ENCODE assay signal across 12 cellular contexts in genomic region chr7:34596887-34597286, GRCh38.
DNase-seq lines count a peak whose midpoint lies in the region; ATAC-seq, FAIRE-seq and TF ChIP-seq lines count a peak whose summit lies in the region.
"Had no signal": no experiment of that assay in that cellular context is flagged by ENCODE, and none has a peak within 500 bp of the region (broad histone marks: within the 10 kb centered on the region; RNA-seq: fewer than 3 reads in every experiment).

No MANE protein-coding gene starts in this region.

- intact Hi-C loops in kidney (cut with DNase I) = no loop called here
- intact Hi-C loops in CD4-positive, alpha-beta T cell (cut with DNase I, micrococcal nuclease) = no loop called here

- no peaks in the 10 kb centered on the region for H3K36me3 ChIP-seq in kidney (ENCODE audit: control insufficient read depth in 1 of 2, insufficient read depth in 2 of 2, low read length in 2 of 2)

- FAIRE-seq in kidney (lab: Jason Lieb, UNC) = no peak

- no peaks in the 10 kb centered on the region for H3K27me3 ChIP-seq in CD4-positive, alpha-beta T cell (ENCODE audit: control insufficient read depth, insufficient read depth, low read length)

- H3K4me3 ChIP-seq in foreskin fibroblast (ENCODE audit: low read depth in 1 of 2, low read length in 2 of 2) (no peak overlapping the region), kidney (ENCODE audit: low read length in 2 of 2) (no peak overlapping the region)

- no peak for ATAC-seq in HG02588 (IDR thresholded peaks at IDR 0.05; ENCODE audit: unreplicated experiment)
- ATAC-seq in CD4-positive, alpha-beta T cell (ENCODE audit: poor library complexity) = no peak
- ATAC-seq: stimulated activated memory B cell treated with anti-CD40 and anti-IgM and Interleukin-4, amounts not matched to agents 10 μg/mL and 1 μg/mL and 100 μg/mL, for 72 hours had no signal

- POLR2A ChIA-PET in CD4-positive, alpha-beta T cell (lab: Charles Lee) = no interaction called here

- H3K27me3 Mint-ChIP-seq in CD4-positive, alpha-beta T cell = no peaks in the 10 kb centered on the region
- H3K27me3 Mint-ChIP-seq: stimulated activated memory B cell treated with anti-CD40 and anti-IgM and Interleukin-4, amounts not matched to agents 10 μg/mL and 1 μg/mL and 100 μg/mL, for 72 hours had no signal

- no peak overlapping the region for H3K9ac ChIP-seq in kidney (ENCODE audit: low read length in 2 of 2)
- H3K9ac ChIP-seq: parathyroid adenoma had no signal

- no peak for DNase-seq in GM13977 (ENCODE audit: low spot score)
- DNase-seq in OCI-M1 (lab: John Stamatoyannopoulos, UW) = peak; percentile 28
- no peak for DNase-seq in foreskin fibroblast
- DNase-seq in kidney = no peak
- no peak for DNase-seq in CD4-positive, alpha-beta T cell
- DNase-seq in NCI-H2196 treated with DMSO at 0.1 percent for 48 hours (lab: John Stamatoyannopoulos, UW; ENCODE audit: unreplicated experiment) = no peak
- DNase-seq: foreskin melanocyte had no signal

- no peaks in the 10 kb centered on the region for H3K4me1 Mint-ChIP-seq in CD4-positive, alpha-beta T cell (ENCODE audit: low read depth)
- H3K4me1 Mint-ChIP-seq: stimulated activated memory B cell treated with anti-CD40 and anti-IgM and Interleukin-4, amounts not matched to agents 10 μg/mL and 1 μg/mL and 100 μg/mL, for 72 hours had no signal

- H3K27ac ChIP-seq in C4-2B (no peak overlapping the region), kidney (ENCODE audit: low read depth in 2 of 2, low read length in 2 of 2) (no peak overlapping the region)
- H3K27ac ChIP-seq in CD4-positive, alpha-beta T cell (ENCODE audit: low read depth, low read length) = no peak overlapping the region
- H3K27ac ChIP-seq: parathyroid adenoma had no signal

- no peak overlapping the region for H3K4me3 Mint-ChIP-seq in CD4-positive, alpha-beta T cell
- H3K4me3 Mint-ChIP-seq: activated T-helper 1 cell treated with anti-CD3 and anti-CD28 coated beads, Interleukin-12 subunit alpha, Interleukin-12 subunit beta, Interleukin-2, Interleukin-4 antibody, amounts not matched to agents 30 ng/mL and 10 ng/mL and 1 ng/mL, durations not matched to agents 14 hours and 24 hours and 36 hours; stimulated activated memory B cell treated with anti-CD40 and anti-IgM and Interleukin-4, amounts not matched to agents 10 μg/mL and 1 μg/mL and 100 μg/mL, for 72 hours had no signal

- TF ChIP-seq CTCF in C4-2B (conservative IDR thresholded peaks at IDR 0.05) = peak; percentile 51
- peak; percentile 48 for TF ChIP-seq CTCF in GM13977 (IDR thresholded peaks at IDR 0.05; ENCODE audit: extremely low read depth, insufficient read depth, missing control alignments)
- peak; percentile 20 for TF ChIP-seq CTCF in foreskin fibroblast (IDR thresholded peaks at IDR 0.05; ENCODE audit: low read depth, low read length)
- no peak for TF ChIP-seq CTCF in kidney (IDR thresholded peaks at IDR 0.05; ENCODE audit: borderline replicate concordance, extremely low read depth, insufficient read depth)
- no peak for TF ChIP-seq CTCF in CD4-positive, alpha-beta T cell (IDR thresholded peaks at IDR 0.05)

- CTCF ChIA-PET in CD4-positive, alpha-beta T cell (lab: Charles Lee) = interaction anchor here (0.7 kb wide), 1 partner anchor 11 kb away, joined by 3 read pairs; no protein-coding TSS in a partner anchor

- H3K4me1 ChIP-seq in kidney (ENCODE audit: control insufficient read depth in 1 of 2, insufficient read depth in 1 of 2, low read depth in 1 of 2, low read length in 2 of 2) = no peaks in the 10 kb centered on the region
- H3K4me1 ChIP-seq: parathyroid adenoma had no signal

- in situ Hi-C loops in GM13977 (cut with MboI; ENCODE audit: low pct_unique_long_range_greater_than_20kb, low sequenced_read_pairs, unreplicated experiment) = no loop called here

- no peaks in the 10 kb centered on the region for H3K36me3 Mint-ChIP-seq in CD4-positive, alpha-beta T cell (ENCODE audit: low read depth)
- H3K36me3 Mint-ChIP-seq: stimulated activated memory B cell treated with anti-CD40 and anti-IgM and Interleukin-4, amounts not matched to agents 10 μg/mL and 1 μg/mL and 100 μg/mL, for 72 hours had no signal

- H3K9me3 Mint-ChIP-seq in CD4-positive, alpha-beta T cell = peaks cover 2% of the 10 kb centered on the region
- H3K9me3 Mint-ChIP-seq: activated T-helper 1 cell treated with anti-CD3 and anti-CD28 coated beads, Interleukin-12 subunit alpha, Interleukin-12 subunit beta, Interleukin-2, Interleukin-4 antibody, amounts not matched to agents 30 ng/mL and 10 ng/mL and 1 ng/mL, durations not matched to agents 14 hours and 24 hours and 36 hours had no signal

- H3K9me3 ChIP-seq in kidney (ENCODE audit: control insufficient read depth in 1 of 2, low read length in 2 of 2) = no peaks in the 10 kb centered on the region
- no peaks in the 10 kb centered on the region for H3K9me3 ChIP-seq in CD4-positive, alpha-beta T cell (ENCODE audit: control insufficient read depth, low read length)

- no peak overlapping the region for H3K27ac Mint-ChIP-seq in CD4-positive, alpha-beta T cell
- H3K27ac Mint-ChIP-seq: activated T-helper 1 cell treated with anti-CD3 and anti-CD28 coated beads, Interleukin-12 subunit alpha, Interleukin-12 subunit beta, Interleukin-2, Interleukin-4 antibody, amounts not matched to agents 30 ng/mL and 10 ng/mL and 1 ng/mL, durations not matched to agents 14 hours and 24 hours and 36 hours; stimulated activated memory B cell treated with anti-CD40 and anti-IgM and Interleukin-4, amounts not matched to agents 10 μg/mL and 1 μg/mL and 100 μg/mL, for 72 hours had no signal

Comparison
In these comparisons a context has a peak if more than half of its experiments do, and no peak if none do; other contexts are left out.
1. CTCF ChIP-seq: peak in C4-2B (single experiment), GM13977 (single experiment) and foreskin fibroblast (single experiment); none in kidney (single experiment) and CD4-positive, alpha-beta T cell (single experiment).